Comparison of ENCODE assay signal across 21 cellular contexts in genomic region chr4:112377701-112378620, GRCh38.
"Had no signal": no experiment of that assay in that cellular context is flagged by ENCODE, and none has a peak within 500 bp of the region (broad histone marks: within the 10 kb centered on the region; RNA-seq: fewer than 3 reads in every experiment).

No MANE protein-coding gene starts in this region.

- H3K4me3 ChIP-seq: breast epithelium, SK-N-MC had no signal

- H3K9me3 ChIP-seq: breast epithelium had no signal

- DNase-seq: activated CD4-positive, alpha-beta memory T cell treated with anti-CD3 and anti-CD28 coated beads, Interleukin-2, amount 10 ng/mL, durations not matched to agents 7 days and 5 days; activated CD4-positive, alpha-beta T cell treated with anti-CD3 and anti-CD28 coated beads for 36 hours; activated CD4-positive, alpha-beta T cell treated with anti-CD3 and anti-CD28 coated beads, Interleukin-2, amount 50 U/mL, for 1 hour; aorta; caudate nucleus; Karpas-422; MM.1S; NCI-H1105; NCI-H1694 treated with DMSO at 0.1 percent for 48 hours; NCI-H2029 treated with DMSO at 0.1 percent for 48 hours; NCI-H510A treated with DMSO at 0.1 percent for 48 hours; NK-92 treated with Interleukin-12 subunit alpha and Interleukin-12 subunit beta, amount 100 ng/mL, for 24 hours; OCI-M1; RPMI8226; T-helper 1 cell had no signal

- H3K36me3 ChIP-seq: breast epithelium had no signal

- H3K9me3 Mint-ChIP-seq: activated CD4-positive, alpha-beta memory T cell treated with anti-CD3 and anti-CD28 coated beads, Interleukin-2, amount 10 ng/mL, durations not matched to agents 7 days and 5 days; activated naive CD4-positive, alpha-beta T cell treated with anti-CD3 and anti-CD28 coated beads, Interleukin-2, amount 50 U/mL, for 24 hours had no signal

- H3K27me3 ChIP-seq: breast epithelium had no signal

- H3K4me1 ChIP-seq: breast epithelium had no signal

- ATAC-seq: Panc1, Right ventricle myocardium inferior had no signal

- H3K27ac Mint-ChIP-seq: activated CD4-positive, alpha-beta memory T cell treated with anti-CD3 and anti-CD28 coated beads, Interleukin-2, amount 10 ng/mL, durations not matched to agents 7 days and 5 days; activated CD4-positive, alpha-beta T cell treated with anti-CD3 and anti-CD28 coated beads for 36 hours; activated naive CD4-positive, alpha-beta T cell treated with anti-CD3 and anti-CD28 coated beads, Interleukin-2, amount 50 U/mL, for 24 hours had no signal

- H3K4me3 Mint-ChIP-seq: activated CD4-positive, alpha-beta memory T cell treated with anti-CD3 and anti-CD28 coated beads, Interleukin-2, amount 10 ng/mL, durations not matched to agents 7 days and 5 days; activated CD4-positive, alpha-beta T cell treated with anti-CD3 and anti-CD28 coated beads for 36 hours; activated naive CD4-positive, alpha-beta T cell treated with anti-CD3 and anti-CD28 coated beads, Interleukin-2, amount 50 U/mL, for 24 hours had no signal

- H3K27ac ChIP-seq: breast epithelium, SK-N-MC, VCaP had no signal

- H3K4me1 Mint-ChIP-seq: activated CD4-positive, alpha-beta memory T cell treated with anti-CD3 and anti-CD28 coated beads, Interleukin-2, amount 10 ng/mL, durations not matched to agents 7 days and 5 days; activated CD4-positive, alpha-beta T cell treated with anti-CD3 and anti-CD28 coated beads for 36 hours; activated naive CD4-positive, alpha-beta T cell treated with anti-CD3 and anti-CD28 coated beads, Interleukin-2, amount 50 U/mL, for 24 hours had no signal

- H3K27me3 Mint-ChIP-seq: activated CD4-positive, alpha-beta memory T cell treated with anti-CD3 and anti-CD28 coated beads, Interleukin-2, amount 10 ng/mL, durations not matched to agents 7 days and 5 days; activated CD4-positive, alpha-beta T cell treated with anti-CD3 and anti-CD28 coated beads for 36 hours; activated naive CD4-positive, alpha-beta T cell treated with anti-CD3 and anti-CD28 coated beads, Interleukin-2, amount 50 U/mL, for 24 hours had no signal
